In genomic region chr6:20563377-20563776, GRCh38 we compare ENCODE assay signal across 29 cellular contexts.
"Had no signal": no experiment of that assay in that cellular context is flagged by ENCODE, and none has a peak within 500 bp of the region (broad histone marks: within the 10 kb centered on the region; RNA-seq: fewer than 3 reads in every experiment).

No MANE protein-coding gene starts in this region.

- H3K4me1 ChIP-seq: parathyroid adenoma, testis, tibial artery, upper lobe of right lung had no signal

- H3K9me3 ChIP-seq: neutrophil, ovary, psoas muscle, spleen, suprapubic skin, testis, tibial artery, transverse colon, upper lobe of right lung, uterus had no signal

- H3K27me3 ChIP-seq: neutrophil, ovary, spleen, suprapubic skin, testis, tibial artery, transverse colon, upper lobe of right lung, uterus had no signal

- ATAC-seq: naive thymus-derived CD8-positive, alpha-beta T cell; natural killer cell treated with Interleukin-12 subunit alpha and Interleukin-12 subunit beta and Interleukin-15 and Interleukin-18, amount 100 ng/mL, for 72 hours; right cardiac atrium; sciatic nerve; stimulated activated memory B cell treated with anti-CD40 and anti-IgM and Interleukin-4, amounts not matched to agents 10 μg/mL and 1 μg/mL and 100 μg/mL, for 72 hours; stimulated activated naive CD8-positive, alpha-beta T cell treated with anti-CD3 and anti-CD28 coated beads, Interleukin-15, amount 100 ng/mL, for 72 hours; stimulated activated naive CD8-positive, alpha-beta T cell treated with anti-CD3 and anti-CD28 coated beads, Interleukin-15, Interleukin-2, amounts not matched to agents 100 U/mL and 50 U/mL, for 24 hours; upper lobe of right lung had no signal

- H3K9ac ChIP-seq: parathyroid adenoma had no signal

- H3K4me2 ChIP-seq: smooth muscle cell had no signal

- H3K4me3 ChIP-seq: ovary, psoas muscle, skin epidermis, smooth muscle cell, spleen, suprapubic skin, testis, tibial artery, transverse colon, upper lobe of right lung, uterus had no signal

- H2AFZ ChIP-seq: parathyroid adenoma had no signal

- H3K27ac ChIP-seq: neutrophil, ovary, parathyroid adenoma, psoas muscle, skin epidermis, spleen, suprapubic skin, testis, tibial artery, transverse colon, upper lobe of right lung, uterus had no signal

- H3K36me3 ChIP-seq: neutrophil, ovary, suprapubic skin, tibial artery, transverse colon, uterus had no signal

- DNase-seq: nephron progenitor cell; nucleus accumbens; ovary; posterior cingulate gyrus; psoas muscle; right cardiac atrium; spleen; stimulated activated CD4-positive, alpha-beta T cell treated with anti-CD3 and anti-CD28 coated beads, Interleukin-12 subunit alpha, Interleukin-12 subunit beta, amount 100 ng/mL, for 4 hours; stimulated activated CD4-positive, alpha-beta T cell treated with anti-CD3 and anti-CD28 coated beads, Interleukin-1b, Interleukin-23, amount 100 ng/mL, for 48 hours; stimulated activated CD4-positive, alpha-beta T cell treated with anti-CD3 and anti-CD28 coated beads, Interleukin-4, amount 100 ng/mL, for 1 hour; stimulated activated CD4-positive, alpha-beta T cell treated with anti-CD3 and anti-CD28 coated beads, Interleukin-4, amount 100 ng/mL, for 4 hours; stimulated activated CD8-positive, alpha-beta memory T cell treated with anti-CD3 and anti-CD28 coated beads, Interleukin-4, amount 100 ng/mL, for 48 hours; stimulated activated naive CD8-positive, alpha-beta T cell treated with anti-CD3 and anti-CD28 coated beads, Interleukin-15, amount 100 ng/mL, for 72 hours; stimulated activated naive CD8-positive, alpha-beta T cell treated with anti-CD3 and anti-CD28 coated beads, Interleukin-15, Interleukin-2, amounts not matched to agents 100 U/mL and 50 U/mL, for 24 hours; substantia nigra; testis; tibial artery; transverse colon; upper lobe of right lung; uterus had no signal

- H3K79me2 ChIP-seq: parathyroid adenoma had no signal
